ENCODE assay signal across 8 cellular contexts in the genomic region with DNA sequence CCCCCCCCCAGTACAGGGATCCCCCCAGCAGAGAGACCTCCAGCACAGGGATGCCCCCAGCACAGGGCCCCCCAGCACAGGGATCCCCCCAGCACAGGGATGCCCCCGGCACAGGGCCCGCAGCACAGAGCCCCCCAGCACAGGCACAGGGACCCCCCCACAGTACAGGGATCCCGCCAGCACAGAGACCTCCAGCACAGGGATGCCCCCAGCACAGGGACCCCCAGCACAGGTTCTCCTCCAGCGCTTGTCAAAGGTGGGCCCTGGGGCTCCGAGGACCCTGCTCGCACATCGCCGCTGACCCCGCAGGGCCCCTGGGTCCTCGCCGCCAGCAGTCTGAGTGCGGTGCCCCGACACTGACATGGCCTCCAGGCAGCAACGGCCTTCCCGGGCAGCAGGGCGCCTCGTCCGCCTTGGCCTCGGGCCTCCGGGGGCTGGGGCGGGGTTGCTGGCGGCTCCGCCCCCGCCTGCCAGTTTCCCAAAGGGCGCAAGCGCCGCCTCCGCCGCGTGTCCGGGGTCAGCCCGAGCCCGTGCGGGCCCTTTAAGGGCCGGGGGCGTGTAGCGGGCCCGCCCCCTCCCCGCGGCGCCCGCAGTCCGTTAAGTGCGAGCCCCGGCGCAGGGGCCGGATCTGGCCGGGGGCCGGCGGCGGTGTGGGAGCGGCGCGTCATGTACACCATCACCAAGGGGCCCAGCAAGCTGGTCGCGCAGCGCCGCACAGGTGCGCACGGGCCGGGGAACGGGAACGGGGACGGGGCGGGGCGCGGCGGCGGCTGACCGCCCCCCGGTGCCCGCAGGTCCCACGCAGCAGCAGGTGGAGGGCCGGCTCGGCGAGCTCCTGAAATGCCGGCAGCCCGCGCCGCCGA. TPM values are rescaled to one million over a fixed set of nuclear protein-coding genes. Genes with fewer than 3 reads are reported as not detected.
DNase-seq lines count a peak whose midpoint lies in the region; ATAC-seq and TF ChIP-seq lines count a peak whose summit lies in the region.

A gene with protein sequence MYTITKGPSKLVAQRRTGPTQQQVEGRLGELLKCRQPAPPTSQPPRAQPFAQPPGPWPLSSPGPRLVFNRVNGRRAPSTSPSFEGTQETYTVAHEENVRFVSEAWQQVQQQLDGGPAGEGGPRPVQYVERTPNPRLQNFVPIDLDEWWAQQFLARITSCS (plus strand): TSS at position 503 of the 863 bp plus-strand sequence. CDS start 164 bp downstream, at position 667.

- intact Hi-C loops in OCI-LY7 (cut with micrococcal nuclease; ENCODE audit: unreplicated experiment), result no loop called here

- H3K4me1 ChIP-seq in OCI-LY7 (ENCODE audit: insufficient read depth, low read length, poor library complexity, severe bottlenecking), result peaks cover 48% of the 10 kb centered on the region
- peaks cover 0 to 12% of the 10 kb centered on the region in 2 donors for H3K4me1 ChIP-seq in esophagus (ENCODE audit: control insufficient read depth in 2 of 2, insufficient read depth in 2 of 2, low read length in 1 of 2)
- peaks cover 39 to 44% of the 10 kb centered on the region in 2 donors for H3K4me1 ChIP-seq in mucosa of rectum (ENCODE audit: control insufficient read depth in 2 of 2, insufficient read depth in 2 of 2, low read length in 2 of 2)

- DNase-seq in AG09309 (ENCODE audit: low read depth) (no peak), OCI-LY7 (ENCODE audit: low spot score) (peak; percentile 85), activated T-cell treated with anti-CD3 and anti-CD28 coated beads for 48 hours (ENCODE audit: low read depth) (peak; percentile 79)
- peak; percentile 72 to 74 for DNase-seq in stimulated activated CD8-positive, alpha-beta memory T cell treated with anti-CD3 and anti-CD28 coated beads, Interleukin-7, amount 100 ng/mL, for 48 hours (ENCODE audit: extremely low read depth in 1 of 2, low read depth in 1 of 2)

- H3K9me3 ChIP-seq in OCI-LY7 (ENCODE audit: low read length) (no peaks in the 10 kb centered on the region), esophagus (ENCODE audit: control insufficient read depth in 2 of 2, insufficient read depth in 1 of 2, low read depth in 1 of 2, low read length in 1 of 2) (no peaks in the 10 kb centered on the region), mucosa of rectum (ENCODE audit: control insufficient read depth in 2 of 2, low read length in 2 of 2) (no peaks in the 10 kb centered on the region)

- TF ChIP-seq POLR2A in GM18951 (IDR thresholded peaks at IDR 0.05; ENCODE audit: extremely low read depth, insufficient read depth, insufficient read length), result peak; percentile 82

- no TSS peak for BruUV-seq in OCI-LY7 (replicated peaks; lab: Mats Ljungman, UMichigan)

- peak within 1 kb of the TSS; percentile 89 for H3K4me2 ChIP-seq in OCI-LY7 (ENCODE audit: low read length)

- peak within 1 kb of the TSS; percentile 74 for H2AFZ ChIP-seq in OCI-LY7 (ENCODE audit: low read length)

- no peaks in the 10 kb centered on the region for H3K36me3 ChIP-seq in OCI-LY7 (ENCODE audit: insufficient read depth, low read length)
- no peaks in the 10 kb centered on the region for H3K36me3 ChIP-seq in esophagus (ENCODE audit: control insufficient read depth in 2 of 2, insufficient read depth in 2 of 2, low read length in 1 of 2)
- H3K36me3 ChIP-seq in mucosa of rectum (ENCODE audit: control insufficient read depth in 2 of 2, insufficient read depth in 2 of 2, low read length in 2 of 2), result no peaks in the 10 kb centered on the region

- no peaks in the 10 kb centered on the region for H4K20me1 ChIP-seq in OCI-LY7 (ENCODE audit: insufficient read depth, low read length)

- POLR2A ChIA-PET in OCI-LY7 (lab: Charles Lee), result no interaction called here

- H3K9me2 ChIP-seq in OCI-LY7 (ENCODE audit: insufficient read depth, low read length), result no peaks in the 10 kb centered on the region

- peak; percentile 46 for ATAC-seq in HG03460 (IDR thresholded peaks at IDR 0.05; ENCODE audit: unreplicated experiment)

- CTCF ChIA-PET in OCI-LY7 (lab: Charles Lee; ENCODE audit: unreplicated experiment), result no interaction called here

- in situ Hi-C loops in GM18951 (cut with MboI; ENCODE audit: low sequenced_read_pairs, unreplicated experiment), result no loop called here

- H3K9ac ChIP-seq in mucosa of rectum (ENCODE audit: low read depth in 1 of 2, low read length in 2 of 2), result peak within 1 kb of the TSS; percentile 88 to 94

- H3K79me2 ChIP-seq in OCI-LY7 (ENCODE audit: insufficient read depth, low read depth, low read length), result no peaks in the 10 kb centered on the region; the same call in 1 of the 2 replicates

- peak within 1 kb of the TSS; percentile 40 for H3K27ac ChIP-seq in OCI-LY7 (ENCODE audit: low read depth, low read length, poor library complexity, severe bottlenecking)
- H3K27ac ChIP-seq in esophagus (ENCODE audit: low read depth in 2 of 2, low read length in 1 of 2), result peak within 1 kb of the TSS; percentile 62 to 68
- peak within 1 kb of the TSS; percentile 91 to 92 for H3K27ac ChIP-seq in mucosa of rectum (ENCODE audit: low read depth in 2 of 2, low read length in 2 of 2)

- 1 to 2% methylated on average over 62 to 81 of the region's 81 CpGs for WGBS in esophagus, 2 donors

- no peak for TF ChIP-seq CTCF in AG09309 (IDR thresholded peaks at IDR 0.05; ENCODE audit: control insufficient read depth, insufficient read depth, low read depth, low read length, missing control alignments)
- TF ChIP-seq CTCF in OCI-LY7 (conservative IDR thresholded peaks at IDR 0.05; ENCODE audit: low read length), result no peak

- peak within 1 kb of the TSS; percentile 84 for H3K4me3 ChIP-seq in AG09309 (ENCODE audit: control insufficient read depth, low read depth, low read length)
- peak within 1 kb of the TSS; percentile 78 for H3K4me3 ChIP-seq in OCI-LY7 (ENCODE audit: low read depth, low read length, poor library complexity, severe bottlenecking)
- peak within 1 kb of the TSS; percentile 62 to 63 for H3K4me3 ChIP-seq in esophagus (ENCODE audit: low read depth in 1 of 2, low read length in 2 of 2)
- H3K4me3 ChIP-seq in mucosa of rectum (ENCODE audit: low read length in 2 of 2), result peak within 1 kb of the TSS; percentile 80 to 84

- no peaks in the 10 kb centered on the region for H3K27me3 ChIP-seq in esophagus (ENCODE audit: control insufficient read depth in 1 of 2, insufficient read depth in 2 of 2, low read length in 2 of 2)
- H3K27me3 ChIP-seq in mucosa of rectum (ENCODE audit: control insufficient read depth in 2 of 2, insufficient read depth in 2 of 2, low read length in 2 of 2), result no peaks in the 10 kb centered on the region

RNA-seq across cellular contexts. Expression of the gene that starts here (rescaled TPM):
- 62.8 and 63.2 TPM in 2 replicates for total RNA-seq in OCI-LY7 (2014; rRNA removed; shearing (Covaris generic))
- total RNA-seq in OCI-LY7 (2022), result 47.8 and 64.1 TPM in 2 replicates
- polyA plus RNA-seq in esophagus, result 10 to 100 TPM; 23.9 to 31.4 TPM

Comparison
In these comparisons a context has a peak if more than half of its experiments do, and no peak if none do; other contexts are left out.
1. H3K27ac ChIP-seq: peak in every context shown above with its lines; median percentile 92 in mucosa of rectum; 65 in esophagus; 40 in OCI-LY7.